ENCODE assay signal across 8 cellular contexts in the genomic region with DNA sequence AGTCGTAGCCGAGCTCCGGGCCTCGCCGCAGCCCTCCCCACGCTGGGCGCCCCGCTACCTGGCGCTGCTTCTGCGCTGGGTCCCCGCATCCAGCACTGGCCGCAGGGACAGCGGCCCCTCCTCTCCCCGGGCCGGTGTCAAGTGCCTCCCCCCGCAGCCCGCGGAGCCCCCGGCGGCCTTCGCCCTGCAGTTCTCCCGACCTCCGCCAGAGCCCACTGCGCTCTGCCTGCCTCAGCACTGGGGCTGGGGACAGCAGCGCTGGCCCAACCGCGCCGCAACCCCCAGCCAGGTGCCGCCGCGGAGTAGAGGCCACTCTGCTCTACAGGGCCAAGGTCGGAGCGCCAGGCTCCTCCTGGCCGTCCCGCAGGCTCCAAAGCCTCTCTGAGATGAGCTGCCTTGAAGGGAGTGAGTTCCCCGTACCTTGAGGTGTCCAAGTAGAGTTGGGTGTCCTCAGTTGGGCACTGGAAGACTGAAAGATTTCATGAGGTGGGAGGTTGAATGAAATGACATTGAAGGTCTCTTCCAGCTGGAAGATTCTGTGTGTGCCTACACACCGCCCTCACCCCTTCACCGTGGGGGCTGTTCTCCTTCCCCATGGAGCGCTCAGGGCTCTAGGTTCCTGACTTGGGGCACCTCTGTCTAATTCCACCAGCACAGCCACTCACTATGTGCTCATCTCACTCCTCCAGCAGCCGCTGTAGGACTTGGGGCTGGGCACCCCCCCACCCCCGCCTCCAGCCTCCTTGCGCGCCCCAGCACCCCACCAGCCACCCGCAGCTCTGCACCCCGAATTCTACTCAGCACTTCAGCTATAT. TPM values are rescaled to one million over a fixed set of nuclear protein-coding genes. Genes with fewer than 3 reads are reported as not detected.
DNase-seq lines count a peak whose midpoint lies in the region; ATAC-seq and TF ChIP-seq lines count a peak whose summit lies in the region.

No MANE protein-coding gene starts in this region.

- H3K27me3 ChIP-seq in IMR-90 (ENCODE audit: control insufficient read depth, insufficient read depth, low read length) (no peaks in the 10 kb centered on the region), Peyer's patch (no peaks in the 10 kb centered on the region)

- intact Hi-C loops in IMR-90 (cut with micrococcal nuclease) = loop anchor here (1.0 to 2.0 kb wide), 3 partner anchors 34 to 225 kb away; no protein-coding TSS in a partner anchor
- intact Hi-C loops in activated T-helper 2 cell treated with anti-CD3 and anti-CD28 coated beads, Interferon-gamma antibody, Interleukin-2, Interleukin-4, amounts not matched to agents 10 μg/mL and 5 μg/mL and 100 μg/mL, durations not matched to agents 14 hours and 24 hours and 36 hours (cut with micrococcal nuclease) = loop anchor here (1.0 to 2.0 kb wide), 6 partner anchors 20 to 216 kb away; no protein-coding TSS in a partner anchor

- no TSS peak for BruUV-seq in IMR-90 (replicated peaks; lab: Mats Ljungman, UMichigan)

- no peak overlapping the region for H3K14ac ChIP-seq in IMR-90 (replicated peaks; ENCODE audit: low read depth, low read length)

- H3K27ac Mint-ChIP-seq in activated T-helper 2 cell treated with anti-CD3 and anti-CD28 coated beads, Interferon-gamma antibody, Interleukin-2, Interleukin-4, amounts not matched to agents 10 μg/mL and 5 μg/mL and 100 μg/mL, durations not matched to agents 14 hours and 24 hours and 36 hours = peak overlapping the region; percentile 78
- peak overlapping the region in 6 of 10 donors; percentile 37 to 90 (median 81) for H3K27ac Mint-ChIP-seq in naive thymus-derived CD8-positive, alpha-beta T cell

- ATAC-seq in GM21526 (IDR thresholded peaks at IDR 0.05; ENCODE audit: low FRiP score, unreplicated experiment) (peak; percentile 72), IMR-90 (ENCODE audit: low read depth) (peak; percentile 87)
- ATAC-seq in naive thymus-derived CD8-positive, alpha-beta T cell = peak; percentile 80 to 87

- peaks cover 12% of the 10 kb centered on the region; the same call in 1 of the 2 replicates for H3K4me1 ChIP-seq in IMR-90 (ENCODE audit: control insufficient read depth, insufficient read depth, low read length)
- peaks cover 0 to 24% (median 9%) of the 10 kb centered on the region in 4 donors for H3K4me1 ChIP-seq in Peyer's patch

- H2AK5ac ChIP-seq in IMR-90 (ENCODE audit: low read depth, low read length) = peak overlapping the region; percentile 16; the same call in 1 of the 2 replicates

- H3K9me1 ChIP-seq in IMR-90 (ENCODE audit: insufficient read depth, low read length) = peaks cover 5% of the 10 kb centered on the region; the same call in 1 of the 2 replicates

- no peak overlapping the region for H3K18ac ChIP-seq in IMR-90 (ENCODE audit: low read depth, low read length)

- H3K23ac ChIP-seq in IMR-90 (ENCODE audit: low read depth, low read length) = 0 out of 2 replicates have a peak overlapping the region, but pooled peaks have one; percentile 49

- H2BK20ac ChIP-seq in IMR-90 (ENCODE audit: low read depth, low read length) = no peak overlapping the region

- peaks cover 0 to 26% of the 10 kb centered on the region in 2 experiments; a peak in 1 of 4 replicates for H3K79me1 ChIP-seq in IMR-90 (ENCODE audit: low read depth in 1 of 2, low read length in 2 of 2)

- dilution Hi-C loops in IMR-90 (cut with HindIII; ENCODE audit: low sequenced_read_pairs, unreplicated experiment) = no loop called here

- H3K9me3 ChIP-seq in IMR-90 (ENCODE audit: control insufficient read depth, insufficient read depth, low read length) (no peaks in the 10 kb centered on the region), Peyer's patch (no peaks in the 10 kb centered on the region)

- no peak overlapping the region for H4K5ac ChIP-seq in IMR-90 (ENCODE audit: low read depth, low read length)

- H3K4me3 ChIP-seq in IMR-90 (ENCODE audit: insufficient read depth, low read depth, low read length) (peak overlapping the region; percentile 60), Peyer's patch (peak overlapping the region; percentile 70 to 85 (median 80)), fibroblast of pulmonary artery (replicated peaks; ENCODE audit: low read depth, low read length) (peak overlapping the region; percentile 50)

- H4K91ac ChIP-seq in IMR-90 (ENCODE audit: insufficient read depth, low read depth, low read length) = no peak overlapping the region

- TF ChIP-seq CTCF in IMR-90 (conservative IDR thresholded peaks at IDR 0.05; ENCODE audit: low read depth, low read length) = peak; percentile 97
- TF ChIP-seq CTCF in Peyer's patch (IDR thresholded peaks at IDR 0.05) = peak; percentile 96 to 99 (median 97)
- peak; percentile 62 for TF ChIP-seq CTCF in fibroblast of pulmonary artery (IDR thresholded peaks at IDR 0.05; ENCODE audit: low read length, missing control alignments)

- WGBS in IMR-90 (ENCODE audit: extremely low coverage in 2 of 2, insufficient read length in 1 of 2), 2 experiments = 8% methylated on average over 19 of the region's 45 CpGs; no CpG with 5 or more reads in 1 of the 2 experiments

- H3K4me3 Mint-ChIP-seq in activated T-helper 2 cell treated with anti-CD3 and anti-CD28 coated beads, Interferon-gamma antibody, Interleukin-2, Interleukin-4, amounts not matched to agents 10 μg/mL and 5 μg/mL and 100 μg/mL, durations not matched to agents 14 hours and 24 hours and 36 hours (ENCODE audit: low read depth) = peak overlapping the region; percentile 83
- H3K4me3 Mint-ChIP-seq in naive thymus-derived CD8-positive, alpha-beta T cell = peak overlapping the region; percentile 70 to 90 (median 81)

- TF ChIP-seq POLR2A in IMR-90 (IDR thresholded peaks at IDR 0.05; ENCODE audit: low read depth, low read length) (no peak), Peyer's patch (IDR thresholded peaks at IDR 0.05) (no peak)

- H3K9me3 Mint-ChIP-seq in activated T-helper 2 cell treated with anti-CD3 and anti-CD28 coated beads, Interferon-gamma antibody, Interleukin-2, Interleukin-4, amounts not matched to agents 10 μg/mL and 5 μg/mL and 100 μg/mL, durations not matched to agents 14 hours and 24 hours and 36 hours = no peaks in the 10 kb centered on the region
- H3K9me3 Mint-ChIP-seq in naive thymus-derived CD8-positive, alpha-beta T cell = no peaks in the 10 kb centered on the region

- peaks cover 13% of the 10 kb centered on the region for H3K36me3 Mint-ChIP-seq in activated T-helper 2 cell treated with anti-CD3 and anti-CD28 coated beads, Interferon-gamma antibody, Interleukin-2, Interleukin-4, amounts not matched to agents 10 μg/mL and 5 μg/mL and 100 μg/mL, durations not matched to agents 14 hours and 24 hours and 36 hours (ENCODE audit: low read depth)
- H3K36me3 Mint-ChIP-seq in naive thymus-derived CD8-positive, alpha-beta T cell = no peaks in the 10 kb centered on the region

- H3K4me2 ChIP-seq in IMR-90 (ENCODE audit: low read depth, low read length) = peak overlapping the region; percentile 77

- H3K27me3 Mint-ChIP-seq in activated T-helper 2 cell treated with anti-CD3 and anti-CD28 coated beads, Interferon-gamma antibody, Interleukin-2, Interleukin-4, amounts not matched to agents 10 μg/mL and 5 μg/mL and 100 μg/mL, durations not matched to agents 14 hours and 24 hours and 36 hours (ENCODE audit: low read depth) = no peaks in the 10 kb centered on the region
- no peaks in the 10 kb centered on the region for H3K27me3 Mint-ChIP-seq in naive thymus-derived CD8-positive, alpha-beta T cell

- no peak overlapping the region for H2BK15ac ChIP-seq in IMR-90 (ENCODE audit: low read depth, low read length)

- CTCF ChIA-PET in IMR-90 (lab: Yijun Ruan, JAX) = interaction anchor here (0.6 kb wide), 1 partner anchor 1025 kb away, joined by 6 read pairs; no protein-coding TSS in a partner anchor

- no peak overlapping the region for H3K4ac ChIP-seq in IMR-90 (ENCODE audit: low read depth, low read length)

- peak overlapping the region; percentile 95 for H2AK9ac ChIP-seq in IMR-90 (replicated peaks; ENCODE audit: low read depth, low read length, poor library complexity)

- no peak overlapping the region for H2BK120ac ChIP-seq in IMR-90 (ENCODE audit: low read depth, low read length)

- H3K4me1 Mint-ChIP-seq in activated T-helper 2 cell treated with anti-CD3 and anti-CD28 coated beads, Interferon-gamma antibody, Interleukin-2, Interleukin-4, amounts not matched to agents 10 μg/mL and 5 μg/mL and 100 μg/mL, durations not matched to agents 14 hours and 24 hours and 36 hours (ENCODE audit: low read depth) = peaks cover 30% of the 10 kb centered on the region
- H3K4me1 Mint-ChIP-seq in naive thymus-derived CD8-positive, alpha-beta T cell = peaks cover 14 to 40% (median 28%) of the 10 kb centered on the region in 4 donors

- H2BK5ac ChIP-seq in IMR-90 (ENCODE audit: low read depth, low read length, poor library complexity, severe bottlenecking) = no peak overlapping the region

- no peak overlapping the region; the same call in 1 of the 2 replicates for H3K27ac ChIP-seq in IMR-90 (ENCODE audit: insufficient read depth, low read length)
- H3K27ac ChIP-seq in Peyer's patch = peak overlapping the region; percentile 68 to 87 (median 79)

- H2AFZ ChIP-seq in IMR-90 (replicated peaks; ENCODE audit: low read length, poor library complexity) = peak overlapping the region; percentile 95

- peak; percentile 38 for DNase-seq in DMS153 treated with DMSO at 0.1 percent for 48 hours (lab: John Stamatoyannopoulos, UW; ENCODE audit: unreplicated experiment)
- DNase-seq in IMR-90 = peak; percentile 82
- DNase-seq in Peyer's patch = peak; percentile 79 to 90 (median 83)
- DNase-seq in activated T-helper 2 cell treated with anti-CD3 and anti-CD28 coated beads, Interferon-gamma antibody, Interleukin-2, Interleukin-4, amounts not matched to agents 10 μg/mL and 5 μg/mL and 100 μg/mL, durations not matched to agents 14 hours and 24 hours and 36 hours (ENCODE audit: low spot score) = peak; percentile 81
- DNase-seq in fibroblast of pulmonary artery (ENCODE audit: low read depth) = peak; percentile 84
- DNase-seq in naive thymus-derived CD8-positive, alpha-beta T cell = peak; percentile 74 to 88 (median 82)
- DNase-seq in stimulated activated naive CD4-positive, alpha-beta T cell (lab: John Stamatoyannopoulos, UW) = peak; percentile 53 to 79 (median 70)

- no peak overlapping the region for H4K8ac ChIP-seq in IMR-90 (ENCODE audit: low read depth in 2 of 2, low read length in 2 of 2)

- POLR2A ChIA-PET in IMR-90 (lab: Charles Lee; ENCODE audit: unreplicated experiment) = no interaction called here
- POLR2A ChIA-PET in naive thymus-derived CD8-positive, alpha-beta T cell (lab: Charles Lee) = interaction anchor here (0.5 to 2.1 kb wide), 11 partner anchors 15 to 1710 kb away, joined by 3 to 13 read pairs (median 3); no protein-coding TSS in a partner anchor

- no peak overlapping the region for H3K9ac ChIP-seq in IMR-90 (ENCODE audit: low read depth, low read length)

- peaks cover 22% of the 10 kb centered on the region for H4K20me1 ChIP-seq in IMR-90 (ENCODE audit: insufficient read depth, low read length)

- H3K56ac ChIP-seq in IMR-90 (ENCODE audit: extremely low read depth, insufficient read depth, low read length) = no peak overlapping the region

- H3K36me3 ChIP-seq in IMR-90 (ENCODE audit: control insufficient read depth, insufficient read depth, low read length) (no peaks in the 10 kb centered on the region), Peyer's patch (no peaks in the 10 kb centered on the region)

- in situ Hi-C loops in IMR-90 (cut with MboI; ENCODE audit: low sequenced_read_pairs) = no loop called here

- TF ChIP-seq RAD21 in IMR-90 (IDR thresholded peaks at IDR 0.05; ENCODE audit: low read length) = peak; percentile 72

RNA-seq across cellular contexts. Expression of a gene that starts 0.9 kb away (rescaled TPM):
- total RNA-seq in IMR-90 (2012; rRNA removed) (6.1 and 9.7 TPM in 2 replicates), Peyer's patch (100 to 1,000 TPM in 1 of 4 donors, 10 to 100 TPM in 3; 10.7 to 126 (median 27.7) TPM)
- polyA plus RNA-seq in IMR-90 (2012; rRNA removed) = 4.4 and 4.5 TPM in 2 replicates
- polyA plus RNA-seq in IMR-90 (2012; cell fraction: cytosol; rRNA removed) = 1.4 and 3.9 TPM in 2 replicates
- polyA plus RNA-seq in IMR-90 (2012; cell fraction: nucleus; rRNA removed; ENCODE audit: low replicate concordance) = 15.3 and 15.8 TPM in 2 replicates
- total RNA-seq in activated T-helper 2 cell treated with anti-CD3 and anti-CD28 coated beads, Interferon-gamma antibody, Interleukin-2, Interleukin-4, amounts not matched to agents 10 μg/mL and 5 μg/mL and 100 μg/mL, durations not matched to agents 14 hours and 24 hours and 36 hours = 86.8 and 91.3 TPM in 2 replicates
- total RNA-seq in naive thymus-derived CD8-positive, alpha-beta T cell = 100 to 1,000 TPM; 121 to 122 TPM
- polyA plus RNA-seq in naive thymus-derived CD8-positive, alpha-beta T cell = 10 to 100 TPM; 17.9 to 31.2 (median 27.2) TPM
